ENCODE assay signal across 1 cellular context in genomic region chr6:132968419-132968950, GRCh38.
TF ChIP-seq lines count a peak whose summit lies in the region.

No MANE protein-coding gene starts in this region.

TF ChIP-seq in IMR-90, 13 proteins besides CTCF, POLR2A, EP300 and RAD21 (continued from another document):
- TF ChIP-seq ELK1 (IDR thresholded peaks at IDR 0.05; ENCODE audit: borderline replicate concordance, low read depth, low read length) = no peak
